ENCODE assay signal across 8 cellular contexts in genomic region chr18:74806700-74807416, GRCh38.
DNase-seq lines count a peak whose midpoint lies in the region; ATAC-seq, FAIRE-seq and TF ChIP-seq lines count a peak whose summit lies in the region.

No MANE protein-coding gene starts in this region.

- H3K9me3 ChIP-seq in Panc1 (ENCODE audit: control insufficient read depth, insufficient read depth, low read depth, low read length) (no peaks in the 10 kb centered on the region), keratinocyte (ENCODE audit: control insufficient read depth, low read depth, low read length) (no peaks in the 10 kb centered on the region), kidney (ENCODE audit: control insufficient read depth in 1 of 2, low read length in 2 of 2) (no peaks in the 10 kb centered on the region)

- dilution Hi-C loops in keratinocyte (cut with MboI; ENCODE audit: extremely low pct_ligation_motif_present, low sequenced_read_pairs): no loop called here

- H3K27me3 ChIP-seq in BJ (ENCODE audit: control insufficient read depth, insufficient read depth, low read length) (no peaks in the 10 kb centered on the region), Panc1 (ENCODE audit: control insufficient read depth, insufficient read depth, low read length) (no peaks in the 10 kb centered on the region), keratinocyte (ENCODE audit: control insufficient read depth, extremely low read depth, insufficient read depth, low read length) (no peaks in the 10 kb centered on the region)

- CTCF ChIA-PET in BJ (lab: Yijun Ruan, JAX): interaction anchor here (0.6 to 1.1 kb wide), 3 partner anchors 110 to 1088 kb away, joined by 3 read pairs; no protein-coding TSS in a partner anchor
- CTCF ChIA-PET in Panc1 (lab: Charles Lee): no interaction called here

- no TSS peak for BruUV-seq in Panc1 (replicated peaks; lab: Mats Ljungman, UMichigan)

- H3K4me1 ChIP-seq in Panc1 (ENCODE audit: control insufficient read depth, insufficient read depth, low read length) (peaks cover 9% of the 10 kb centered on the region), keratinocyte (ENCODE audit: control insufficient read depth, extremely low read depth, insufficient read depth, low read length) (peaks cover 26% of the 10 kb centered on the region), kidney (ENCODE audit: control insufficient read depth in 1 of 2, insufficient read depth in 1 of 2, low read depth in 1 of 2, low read length in 2 of 2) (no peaks in the 10 kb centered on the region)

- intact Hi-C loops in Panc1 (cut with micrococcal nuclease; ENCODE audit: unreplicated experiment) (no loop called here), kidney (cut with DNase I) (no loop called here)

- H3K9me1 ChIP-seq in keratinocyte (ENCODE audit: control insufficient read depth, extremely low read depth, insufficient read depth, low read length): no peaks in the 10 kb centered on the region

- DNase-seq in BJ (ENCODE audit: low read depth): peak; percentile 52
- peak; percentile 97 for DNase-seq in Panc1 (ENCODE audit: low read depth, low spot score)
- peak; percentile 40 for DNase-seq in keratinocyte (ENCODE audit: low read depth, low spot score)
- no peak for DNase-seq in NCI-H1694 (lab: John Stamatoyannopoulos, UW)
- no peak for DNase-seq in T1000 (lab: John Stamatoyannopoulos, UW)
- DNase-seq in kidney: no peak

- FAIRE-seq in keratinocyte (lab: Jason Lieb, UNC) (peak; percentile 70), kidney (lab: Jason Lieb, UNC) (no peak)

- POLR2A ChIA-PET in BJ (lab: Charles Lee) (no interaction called here), Panc1 (lab: Charles Lee) (no interaction called here)

- H3K36me3 ChIP-seq in BJ (ENCODE audit: control insufficient read depth, insufficient read depth, low read length) (no peaks in the 10 kb centered on the region), Panc1 (ENCODE audit: control insufficient read depth, insufficient read depth, low read length) (no peaks in the 10 kb centered on the region), keratinocyte (ENCODE audit: control insufficient read depth in 2 of 2, extremely low read depth in 1 of 2, insufficient read depth in 2 of 2, low read length in 2 of 2) (no peaks in the 10 kb centered on the region), kidney (ENCODE audit: control insufficient read depth in 1 of 2, insufficient read depth in 2 of 2, low read length in 2 of 2) (no peaks in the 10 kb centered on the region)

- ATAC-seq in GM19035 (IDR thresholded peaks at IDR 0.05; ENCODE audit: unreplicated experiment) (peak; percentile 98), HG03097 (IDR thresholded peaks at IDR 0.05; ENCODE audit: low FRiP score, unreplicated experiment) (peak; percentile 96), Panc1 (peak; percentile 98)

- peak overlapping the region; percentile 39 for H3K9ac ChIP-seq in keratinocyte (ENCODE audit: control insufficient read depth, extremely low read depth, insufficient read depth, low read length)
- H3K9ac ChIP-seq in kidney (ENCODE audit: low read length in 2 of 2): no peak overlapping the region

- H3K4me3 ChIP-seq in BJ (ENCODE audit: low read depth, low read length) (no peak overlapping the region), Panc1 (ENCODE audit: low read depth in 2 of 2, low read length in 2 of 2) (no peak overlapping the region), keratinocyte (ENCODE audit: control insufficient read depth in 2 of 3, extremely low read depth in 1 of 3, insufficient read depth in 2 of 3, low read depth in 1 of 3, low read length in 3 of 3) (peak overlapping the region in 2 of 3 experiments; percentile 19 to 26), kidney (ENCODE audit: low read length in 2 of 2) (no peak overlapping the region)

- in situ Hi-C loops in Panc1 (cut with HindIII; ENCODE audit: low pct_unique_long_range_greater_than_20kb, low sequenced_read_pairs): no loop called here

- H2AFZ ChIP-seq in keratinocyte (ENCODE audit: control insufficient read depth, low read length): no peak overlapping the region

- no peaks in the 10 kb centered on the region for H3K79me2 ChIP-seq in keratinocyte (ENCODE audit: control insufficient read depth, insufficient read depth, low read length)

- no peaks in the 10 kb centered on the region for H4K20me1 ChIP-seq in keratinocyte (ENCODE audit: control insufficient read depth, extremely low read depth, insufficient read depth, low read length)

- TF ChIP-seq CTCF in BJ (IDR thresholded peaks at IDR 0.05; ENCODE audit: insufficient read depth, low read depth, low read length) (no peak), Panc1 (IDR thresholded peaks at IDR 0.05) (no peak), keratinocyte (optimal IDR thresholded peaks at IDR 0.05 in 1 of 3, IDR thresholded peaks at IDR 0.05 in 1 of 3, conservative IDR thresholded peaks at IDR 0.05 in 1 of 3; ENCODE audit: extremely low read depth in 1 of 3, insufficient read depth in 2 of 3, low read length in 3 of 3) (no peak), kidney (IDR thresholded peaks at IDR 0.05; ENCODE audit: borderline replicate concordance, extremely low read depth, insufficient read depth) (no peak)

- H3K4me2 ChIP-seq in keratinocyte (ENCODE audit: control insufficient read depth, extremely low read depth, insufficient read depth, low read depth, low read length): peak overlapping the region; percentile 77

- H3K27ac ChIP-seq in Panc1 (ENCODE audit: low read length): no peak overlapping the region
- H3K27ac ChIP-seq in keratinocyte (ENCODE audit: control insufficient read depth, insufficient read depth, low read length): peak overlapping the region; percentile 91
- no peak overlapping the region for H3K27ac ChIP-seq in kidney (ENCODE audit: low read depth in 2 of 2, low read length in 2 of 2)

Comparison
In these comparisons a context has a peak if more than half of its experiments do, and no peak if none do; other contexts are left out.
1. DNase-seq: peak in BJ (single experiment), Panc1 (single experiment) and keratinocyte (single experiment); none in NCI-H1694 (single experiment), T1000 (single experiment) and kidney (single experiment).
2. H3K4me3 ChIP-seq: peak in keratinocyte (2 of 3); none in BJ (single experiment), Panc1 (0 of 2) and kidney (0 of 2).
3. Peak in every context shown above with its lines, with median percentiles within 50 percentile points of each other: ATAC-seq.